Comparison of ENCODE assay signal across 10 cellular contexts in genomic region chr5:53262348-53262970, GRCh38.
DNase-seq lines count a peak whose midpoint lies in the region; ATAC-seq, FAIRE-seq and TF ChIP-seq lines count a peak whose summit lies in the region.
"Had no signal": no experiment of that assay in that cellular context is flagged by ENCODE, and none has a peak within 500 bp of the region (broad histone marks: within the 10 kb centered on the region; RNA-seq: fewer than 3 reads in every experiment).

No MANE protein-coding gene starts in this region.

- H3K4me3 ChIP-seq in BE2C (ENCODE audit: low read depth, low read length): no peak overlapping the region
- no peak overlapping the region for H3K4me3 ChIP-seq in astrocyte (ENCODE audit: insufficient read depth, low read depth, low read length)
- no peak overlapping the region for H3K4me3 ChIP-seq in left lung

- H3K27me3 ChIP-seq in BE2C (no peaks in the 10 kb centered on the region), astrocyte (ENCODE audit: insufficient read depth, low read length) (no peaks in the 10 kb centered on the region), left lung (no peaks in the 10 kb centered on the region)

- no peak overlapping the region for H3K27ac Mint-ChIP-seq in astrocyte (ENCODE audit: unreplicated experiment)
- H3K27ac Mint-ChIP-seq: IgD-negative memory B cell had no signal

- H3K9ac ChIP-seq in astrocyte (ENCODE audit: low read length): no peak overlapping the region

- no peak overlapping the region for H3K4me3 Mint-ChIP-seq in astrocyte (ENCODE audit: unreplicated experiment)
- H3K4me3 Mint-ChIP-seq: IgD-negative memory B cell had no signal

- intact Hi-C loops in left lung (cut with DNase I): no loop called here

- no peak overlapping the region for H2AFZ ChIP-seq in astrocyte (ENCODE audit: low read depth, low read length)

- H3K9me3 Mint-ChIP-seq in astrocyte (ENCODE audit: unreplicated experiment): peaks cover 2% of the 10 kb centered on the region

- H3K9me3 ChIP-seq in BE2C: no peaks in the 10 kb centered on the region
- no peaks in the 10 kb centered on the region for H3K9me3 ChIP-seq in astrocyte (ENCODE audit: insufficient read depth, low read depth, low read length)
- H3K9me3 ChIP-seq in left lung: no peaks in the 10 kb centered on the region

- no peaks in the 10 kb centered on the region for H3K4me1 ChIP-seq in BE2C
- no peaks in the 10 kb centered on the region for H3K4me1 ChIP-seq in astrocyte (ENCODE audit: insufficient read depth, low read length)
- no peaks in the 10 kb centered on the region for H3K4me1 ChIP-seq in left lung

- no peak overlapping the region for H3K4me2 ChIP-seq in astrocyte (ENCODE audit: low read length)

- H3K79me2 ChIP-seq in astrocyte (ENCODE audit: insufficient read depth, low read length): no peaks in the 10 kb centered on the region

- peaks cover 14% of the 10 kb centered on the region for H3K4me1 Mint-ChIP-seq in astrocyte (ENCODE audit: low read depth, unreplicated experiment)
- H3K4me1 Mint-ChIP-seq: IgD-negative memory B cell had no signal

- H3K36me3 ChIP-seq in BE2C: no peaks in the 10 kb centered on the region
- H3K36me3 ChIP-seq in astrocyte (ENCODE audit: insufficient read depth, low read length): no peaks in the 10 kb centered on the region
- no peaks in the 10 kb centered on the region for H3K36me3 ChIP-seq in left lung

- no peak overlapping the region for H3K27ac ChIP-seq in astrocyte (ENCODE audit: low read depth, low read length)
- H3K27ac ChIP-seq in left lung: no peak overlapping the region

- ATAC-seq in left lung (peak; percentile 62), GM19467 (IDR thresholded peaks at IDR 0.05; ENCODE audit: unreplicated experiment) (no peak), GM19395 (IDR thresholded peaks at IDR 0.05; ENCODE audit: unreplicated experiment) (no peak)

- peak; percentile 64 for FAIRE-seq in astrocyte (lab: Jason Lieb, UNC)

- no peaks in the 10 kb centered on the region for H3K27me3 Mint-ChIP-seq in astrocyte (ENCODE audit: low read depth, unreplicated experiment)

- peak; percentile 6 for DNase-seq in BE2C
- DNase-seq in HS-5 (ENCODE audit: low read depth): peak; percentile 32
- DNase-seq in astrocyte (ENCODE audit: low read depth): no peak
- no peak for DNase-seq in left lung
- no peak for DNase-seq in NOMO-1 treated with DMSO at 0.1 percent for 48 hours (lab: John Stamatoyannopoulos, UW; ENCODE audit: unreplicated experiment)
- DNase-seq in T1000 (lab: John Stamatoyannopoulos, UW): no peak
- DNase-seq: left cardiac atrium had no signal

- TF ChIP-seq CTCF in BE2C (IDR thresholded peaks at IDR 0.05; ENCODE audit: low read depth, low read length) (peak; percentile 34; the same call in 1 of the 2 replicates), astrocyte (IDR thresholded peaks at IDR 0.05; ENCODE audit: insufficient read depth, low read depth, low read length) (peak; percentile 74), left lung (IDR thresholded peaks at IDR 0.05) (peak; percentile 12 to 36)

- H3K36me3 Mint-ChIP-seq in astrocyte (ENCODE audit: low read depth, unreplicated experiment): peaks cover under 1% of the 10 kb centered on the region
- H3K36me3 Mint-ChIP-seq: IgD-negative memory B cell had no signal

- no peaks in the 10 kb centered on the region for H4K20me1 ChIP-seq in astrocyte (ENCODE audit: insufficient read depth, low read length)

Comparison
In these comparisons a context has a peak if more than half of its experiments do, and no peak if none do; other contexts are left out.
1. DNase-seq: peak in BE2C (single experiment) and HS-5 (single experiment); none in astrocyte (single experiment), left lung (0 of 2), NOMO-1 treated with DMSO at 0.1 percent for 48 hours (single experiment) and T1000 (single experiment).
2. CTCF ChIP-seq: peak in every context shown above with its lines; median percentile 74 in astrocyte; 34 in BE2C; 24 in left lung.